2 cellular contexts compared by ENCODE assay signal in genomic region chr15:70509282-70510272, GRCh38.
TF ChIP-seq lines count a peak whose summit lies in the region.

No MANE protein-coding gene starts in this region.

TF ChIP-seq in SK-N-SH, 30 proteins besides CTCF, POLR2A, EP300 and RAD21 (continued from another document):
- TF ChIP-seq, protein P1, sequence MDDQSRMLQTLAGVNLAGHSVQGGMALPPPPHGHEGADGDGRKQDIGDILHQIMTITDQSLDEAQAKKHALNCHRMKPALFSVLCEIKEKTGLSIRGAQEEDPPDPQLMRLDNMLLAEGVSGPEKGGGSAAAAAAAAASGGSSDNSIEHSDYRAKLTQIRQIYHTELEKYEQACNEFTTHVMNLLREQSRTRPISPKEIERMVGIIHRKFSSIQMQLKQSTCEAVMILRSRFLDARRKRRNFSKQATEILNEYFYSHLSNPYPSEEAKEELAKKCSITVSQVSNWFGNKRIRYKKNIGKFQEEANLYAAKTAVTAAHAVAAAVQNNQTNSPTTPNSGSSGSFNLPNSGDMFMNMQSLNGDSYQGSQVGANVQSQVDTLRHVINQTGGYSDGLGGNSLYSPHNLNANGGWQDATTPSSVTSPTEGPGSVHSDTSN (IDR thresholded peaks at IDR 0.05), result no peak
- TF ChIP-seq, protein P2, sequence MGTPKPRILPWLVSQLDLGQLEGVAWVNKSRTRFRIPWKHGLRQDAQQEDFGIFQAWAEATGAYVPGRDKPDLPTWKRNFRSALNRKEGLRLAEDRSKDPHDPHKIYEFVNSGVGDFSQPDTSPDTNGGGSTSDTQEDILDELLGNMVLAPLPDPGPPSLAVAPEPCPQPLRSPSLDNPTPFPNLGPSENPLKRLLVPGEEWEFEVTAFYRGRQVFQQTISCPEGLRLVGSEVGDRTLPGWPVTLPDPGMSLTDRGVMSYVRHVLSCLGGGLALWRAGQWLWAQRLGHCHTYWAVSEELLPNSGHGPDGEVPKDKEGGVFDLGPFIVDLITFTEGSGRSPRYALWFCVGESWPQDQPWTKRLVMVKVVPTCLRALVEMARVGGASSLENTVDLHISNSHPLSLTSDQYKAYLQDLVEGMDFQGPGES (IDR thresholded peaks at IDR 0.05; ENCODE audit: low read depth, low read length), result no peak
- TF ChIP-seq SMC3 (IDR thresholded peaks at IDR 0.05; ENCODE audit: low read depth, low read length), result no peak
TF ChIP-seq in SK-N-SH: peak in this region for 0.

TF ChIP-seq in SK-N-SH treated with all-trans-retinoic acid at 6 μM for 48 hours, 23 proteins besides CTCF, POLR2A, EP300 and RAD21 (continued from another document):
- TF ChIP-seq OSR1 (CRISPR knock-in tag; IDR thresholded peaks at IDR 0.05) (no peak), TCF4 (CRISPR knock-in tag; IDR thresholded peaks at IDR 0.05; ENCODE audit: borderline replicate concordance) (no peak)
- TF ChIP-seq, protein P3, sequence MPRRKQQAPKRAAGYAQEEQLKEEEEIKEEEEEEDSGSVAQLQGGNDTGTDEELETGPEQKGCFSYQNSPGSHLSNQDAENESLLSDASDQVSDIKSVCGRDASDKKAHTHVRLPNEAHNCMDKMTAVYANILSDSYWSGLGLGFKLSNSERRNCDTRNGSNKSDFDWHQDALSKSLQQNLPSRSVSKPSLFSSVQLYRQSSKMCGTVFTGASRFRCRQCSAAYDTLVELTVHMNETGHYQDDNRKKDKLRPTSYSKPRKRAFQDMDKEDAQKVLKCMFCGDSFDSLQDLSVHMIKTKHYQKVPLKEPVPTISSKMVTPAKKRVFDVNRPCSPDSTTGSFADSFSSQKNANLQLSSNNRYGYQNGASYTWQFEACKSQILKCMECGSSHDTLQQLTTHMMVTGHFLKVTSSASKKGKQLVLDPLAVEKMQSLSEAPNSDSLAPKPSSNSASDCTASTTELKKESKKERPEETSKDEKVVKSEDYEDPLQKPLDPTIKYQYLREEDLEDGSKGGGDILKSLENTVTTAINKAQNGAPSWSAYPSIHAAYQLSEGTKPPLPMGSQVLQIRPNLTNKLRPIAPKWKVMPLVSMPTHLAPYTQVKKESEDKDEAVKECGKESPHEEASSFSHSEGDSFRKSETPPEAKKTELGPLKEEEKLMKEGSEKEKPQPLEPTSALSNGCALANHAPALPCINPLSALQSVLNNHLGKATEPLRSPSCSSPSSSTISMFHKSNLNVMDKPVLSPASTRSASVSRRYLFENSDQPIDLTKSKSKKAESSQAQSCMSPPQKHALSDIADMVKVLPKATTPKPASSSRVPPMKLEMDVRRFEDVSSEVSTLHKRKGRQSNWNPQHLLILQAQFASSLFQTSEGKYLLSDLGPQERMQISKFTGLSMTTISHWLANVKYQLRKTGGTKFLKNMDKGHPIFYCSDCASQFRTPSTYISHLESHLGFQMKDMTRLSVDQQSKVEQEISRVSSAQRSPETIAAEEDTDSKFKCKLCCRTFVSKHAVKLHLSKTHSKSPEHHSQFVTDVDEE (CRISPR knock-in tag; IDR thresholded peaks at IDR 0.05), result no peak
TF ChIP-seq in SK-N-SH treated with all-trans-retinoic acid at 6 μM for 48 hours: peak in this region for 0.
